In genomic region chr5:140342287-140342686, GRCh38 we compare ENCODE assay signal across 10 cellular contexts. TPM values are rescaled to one million over a fixed set of nuclear protein-coding genes. Genes with fewer than 3 reads are reported as not detected.
A peak's percentile ranks its signal among the peaks of the same experiment; 100 is the strongest.
DNase-seq lines count a peak whose midpoint lies in the region; ATAC-seq and TF ChIP-seq lines count a peak whose summit lies in the region.
"Had no signal": no experiment of that assay in that cellular context is flagged by ENCODE, and none has a peak within 500 bp of the region (broad histone marks: within the 10 kb centered on the region; RNA-seq: fewer than 3 reads in every experiment).

No MANE protein-coding gene starts in this region.

- no peak for DNase-seq in activated T-cell treated with anti-CD3 and anti-CD28 coated beads, Interleukin-2, amount 50 U/mL, for 4 hours
- DNase-seq in activated T-cell treated with anti-CD3 and anti-CD28 coated beads, Interleukin-2, amount 50 U/mL, for 1 hour = no peak
- DNase-seq in SKM-1 (lab: John Stamatoyannopoulos, UW; ENCODE audit: unreplicated experiment) (peak; percentile 95), esophagus muscularis mucosa (ENCODE audit: extremely low spot score) (no peak), suprapubic skin (ENCODE audit: low spot score in 2 of 2) (no peak), SK-N-DZ (ENCODE audit: low spot score) (no peak)
- no peak for DNase-seq in stimulated activated naive CD4-positive, alpha-beta T cell treated with Interleukin-2 at 50 U/mL for 16 hours (lab: John Stamatoyannopoulos, UW)

- peak overlapping the region; percentile 31 for H3K4me3 Mint-ChIP-seq in activated T-cell treated with anti-CD3 and anti-CD28 coated beads, Interleukin-2, amount 50 U/mL, for 4 hours

- H3K36me3 ChIP-seq in esophagus muscularis mucosa (peaks cover 0 to 46% (median 14%) of the 10 kb centered on the region in 4 donors), suprapubic skin (no peaks in the 10 kb centered on the region)
- H3K36me3 ChIP-seq: cardiac muscle cell had no signal

- no peak for TF ChIP-seq POLR2A in esophagus muscularis mucosa (IDR thresholded peaks at IDR 0.05; ENCODE audit: low read depth)
- TF ChIP-seq POLR2A in suprapubic skin (IDR thresholded peaks at IDR 0.05) = no peak

- H3K4me1 ChIP-seq in esophagus muscularis mucosa = peaks cover 67 to 89% (median 82%) of the 10 kb centered on the region in 4 donors
- H3K4me1 ChIP-seq in suprapubic skin = peaks cover 69% of the 10 kb centered on the region

- no peak for ATAC-seq in activated T-cell treated with anti-CD3 and anti-CD28 coated beads, Interleukin-2, amount 50 U/mL, for 4 hours
- ATAC-seq in HG03460 (IDR thresholded peaks at IDR 0.05; ENCODE audit: unreplicated experiment) = no peak

- intact Hi-C loops in esophagus muscularis mucosa (cut with DNase I) = no loop called here

- H3K9me3 ChIP-seq in esophagus muscularis mucosa (no peaks in the 10 kb centered on the region), suprapubic skin (no peaks in the 10 kb centered on the region)

- H3K27ac ChIP-seq in esophagus muscularis mucosa (replicated peaks in 1 of 4) = peak overlapping the region; percentile 35 to 55 (median 44)
- H3K27ac ChIP-seq in suprapubic skin = no peak overlapping the region
- H3K27ac ChIP-seq: cardiac muscle cell had no signal

- no peaks in the 10 kb centered on the region for H3K9me3 Mint-ChIP-seq in activated T-cell treated with anti-CD3 and anti-CD28 coated beads, Interleukin-2, amount 50 U/mL, for 4 hours

- no peak overlapping the region for H3K4me3 ChIP-seq in esophagus muscularis mucosa
- H3K4me3 ChIP-seq in suprapubic skin = peak overlapping the region; percentile 3
- H3K4me3 ChIP-seq: cardiac muscle cell had no signal

- TF ChIP-seq CTCF in esophagus muscularis mucosa (IDR thresholded peaks at IDR 0.05) (no peak), suprapubic skin (IDR thresholded peaks at IDR 0.05) (no peak)

- TF ChIP-seq EP300 in esophagus muscularis mucosa (IDR thresholded peaks at IDR 0.05) (peak; percentile 57), suprapubic skin (IDR thresholded peaks at IDR 0.05) (peak; percentile 61)

- H3K4me1 Mint-ChIP-seq in activated T-cell treated with anti-CD3 and anti-CD28 coated beads, Interleukin-2, amount 50 U/mL, for 4 hours (ENCODE audit: low read depth) = peaks cover 36% of the 10 kb centered on the region

- 51% methylated on average over 6 of the region's 6 CpGs for WGBS in esophagus muscularis mucosa
- WGBS in suprapubic skin = 55% methylated on average over 6 of the region's 6 CpGs

- no peaks in the 10 kb centered on the region for H3K27me3 ChIP-seq in esophagus muscularis mucosa
- no peaks in the 10 kb centered on the region for H3K27me3 ChIP-seq in suprapubic skin

- peaks cover 2% of the 10 kb centered on the region for H3K36me3 Mint-ChIP-seq in activated T-cell treated with anti-CD3 and anti-CD28 coated beads, Interleukin-2, amount 50 U/mL, for 4 hours (ENCODE audit: insufficient read depth)

- peaks cover 2% of the 10 kb centered on the region for H3K27me3 Mint-ChIP-seq in activated T-cell treated with anti-CD3 and anti-CD28 coated beads, Interleukin-2, amount 50 U/mL, for 4 hours (ENCODE audit: low read depth)

RNA-seq across cellular contexts. Expression of gene HBEGF, which starts 4.1 kb away (rescaled TPM):
- 1 to 10 TPM; 3.8 to 5.2 (median 4.0) TPM for total RNA-seq in activated T-cell treated with anti-CD3 and anti-CD28 coated beads, Interleukin-2, amount 50 U/mL, for 4 hours
- total RNA-seq in esophagus muscularis mucosa = 10 to 100 TPM in 1 of 4 donors, 1 to 10 TPM in 3; 6.6 to 20.0 (median 8.2) TPM
- 100 to 1,000 TPM in 1 of 4 donors, 10 to 100 TPM in 3; 19.6 to 189 (median 74.8) TPM for total RNA-seq in suprapubic skin
- 1.8 and 2.7 TPM in 2 replicates for polyA plus RNA-seq in SK-N-DZ (2014; cell fraction: cytosol; rRNA removed)
- polyA plus RNA-seq in SK-N-DZ (2014; cell fraction: nucleus; rRNA removed) = 1.5 and 1.6 TPM in 2 replicates

RNA-seq across cellular contexts. Expression of gene SLC4A9, which starts 17.7 kb away (rescaled TPM):
- total RNA-seq in activated T-cell treated with anti-CD3 and anti-CD28 coated beads, Interleukin-2, amount 50 U/mL, for 4 hours = not detected
- total RNA-seq in esophagus muscularis mucosa (not detected), suprapubic skin (under 1 TPM in 1 of 4 donors, not detected in 3; 0.56 TPM)
- not detected in 2 replicates for polyA plus RNA-seq in SK-N-DZ (2014; cell fraction: cytosol; rRNA removed)
- polyA plus RNA-seq in SK-N-DZ (2014; cell fraction: nucleus; rRNA removed) = not detected in 2 replicates
- total RNA-seq: cardiac muscle cell, HT1080 had no signal
- polyA plus RNA-seq: cardiac muscle cell had no signal

RNA-seq across cellular contexts. Expression of gene PFDN1, which starts 39.4 kb away (rescaled TPM):
- total RNA-seq in activated T-cell treated with anti-CD3 and anti-CD28 coated beads, Interleukin-2, amount 50 U/mL, for 4 hours = 10 to 100 TPM; 54.1 to 58.8 (median 55.7) TPM
- 100 to 1,000 TPM in 2 of 4 donors, 10 to 100 TPM in 2; 84.8 to 126 (median 101) TPM for total RNA-seq in esophagus muscularis mucosa
- 10 to 100 TPM; 58.7 to 91.7 (median 76.2) TPM for total RNA-seq in suprapubic skin
- 95.2 and 109 TPM in 2 replicates for polyA plus RNA-seq in SK-N-DZ (2014; cell fraction: cytosol; rRNA removed)
- polyA plus RNA-seq in SK-N-DZ (2014; cell fraction: nucleus; rRNA removed) = 47.4 and 63.7 TPM in 2 replicates

RNA-seq across cellular contexts. Expression of gene ANKHD1, which starts 59.3 kb away (rescaled TPM):
- 100 to 1,000 TPM in 1 of 3 donors, 10 to 100 TPM in 2; 88.6 to 102 (median 95.1) TPM for total RNA-seq in activated T-cell treated with anti-CD3 and anti-CD28 coated beads, Interleukin-2, amount 50 U/mL, for 4 hours
- total RNA-seq in esophagus muscularis mucosa = 10 to 100 TPM; 58.3 to 94.3 (median 62.2) TPM
- 100 to 1,000 TPM; 148 to 362 (median 168) TPM for total RNA-seq in suprapubic skin
- polyA plus RNA-seq in SK-N-DZ (2014; cell fraction: cytosol; rRNA removed) = 46.2 and 62.1 TPM in 2 replicates
- polyA plus RNA-seq in SK-N-DZ (2014; cell fraction: nucleus; rRNA removed) = 92.9 and 116 TPM in 2 replicates
